19 cellular contexts compared by ENCODE assay signal in genomic region chr15:96270581-96271172, GRCh38. TPM values are rescaled to one million over a fixed set of nuclear protein-coding genes. Genes with fewer than 3 reads are reported as not detected.
DNase-seq lines count a peak whose midpoint lies in the region; ATAC-seq, FAIRE-seq and TF ChIP-seq lines count a peak whose summit lies in the region.
"Had no signal": no experiment of that assay in that cellular context is flagged by ENCODE, and none has a peak within 500 bp of the region (broad histone marks: within the 10 kb centered on the region; RNA-seq: fewer than 3 reads in every experiment).

No MANE protein-coding gene starts in this region.

- peaks cover 48% of the 10 kb centered on the region for H3K4me1 Mint-ChIP-seq in MCF 10A (ENCODE audit: insufficient read depth, unreplicated experiment)
- H3K4me1 Mint-ChIP-seq in activated T-cell treated with anti-CD3 and anti-CD28 coated beads, Interleukin-2, amount 50 U/mL, for 4 hours (ENCODE audit: low read depth): no peaks in the 10 kb centered on the region
- H3K4me1 Mint-ChIP-seq in nephron progenitor cell: peaks cover 49% of the 10 kb centered on the region
- H3K4me1 Mint-ChIP-seq: CD4-positive, alpha-beta memory T cell; stimulated activated naive CD8-positive, alpha-beta T cell treated with anti-CD3 and anti-CD28 coated beads, Interleukin-15, amount 100 ng/mL, for 72 hours had no signal

- H3K4me3 Mint-ChIP-seq in MCF 10A (ENCODE audit: unreplicated experiment) (no peak overlapping the region), nephron progenitor cell (no peak overlapping the region)
- no peak overlapping the region for H3K4me3 Mint-ChIP-seq in activated T-cell treated with anti-CD3 and anti-CD28 coated beads, Interleukin-2, amount 50 U/mL, for 4 hours
- H3K4me3 Mint-ChIP-seq: CD4-positive, alpha-beta memory T cell; stimulated activated naive CD8-positive, alpha-beta T cell treated with anti-CD3 and anti-CD28 coated beads, Interleukin-15, amount 100 ng/mL, for 72 hours had no signal

- H3K4me2 ChIP-seq in mammary epithelial cell (ENCODE audit: insufficient read depth, low read depth, low read length) (peak overlapping the region; percentile 26), keratinocyte (ENCODE audit: control insufficient read depth, extremely low read depth, insufficient read depth, low read depth, low read length) (no peak overlapping the region)

- dilution Hi-C loops in mammary epithelial cell (cut with HindIII; ENCODE audit: low sequenced_read_pairs) (no loop called here), keratinocyte (cut with MboI; ENCODE audit: extremely low pct_ligation_motif_present, low sequenced_read_pairs) (no loop called here)

- H3K9me3 Mint-ChIP-seq in MCF 10A (ENCODE audit: unreplicated experiment) (no peaks in the 10 kb centered on the region), nephron progenitor cell (peaks cover 7% of the 10 kb centered on the region)
- peaks cover 4% of the 10 kb centered on the region for H3K9me3 Mint-ChIP-seq in activated T-cell treated with anti-CD3 and anti-CD28 coated beads, Interleukin-2, amount 50 U/mL, for 4 hours
- H3K9me3 Mint-ChIP-seq: stimulated activated naive CD8-positive, alpha-beta T cell treated with anti-CD3 and anti-CD28 coated beads, Interleukin-15, amount 100 ng/mL, for 72 hours had no signal

- peak; percentile 88 for DNase-seq in MCF 10A (ENCODE audit: unreplicated experiment)
- no peak for DNase-seq in breast epithelium (ENCODE audit: low spot score in 2 of 2)
- DNase-seq in mammary epithelial cell: peak; percentile 78
- DNase-seq in keratinocyte (ENCODE audit: low read depth, low spot score): peak; percentile 75
- DNase-seq in activated T-cell treated with anti-CD3 and anti-CD28 coated beads, Interleukin-2, amount 50 U/mL, for 4 hours: no peak
- no peak for DNase-seq in Peyer's patch
- no peak for DNase-seq in effector CD4-positive, alpha-beta T cell
- no peak for DNase-seq in nephron progenitor cell
- DNase-seq: activated CD4-positive, alpha-beta T cell treated with anti-CD3 and anti-CD28 coated beads for 1 hour; activated naive CD4-positive, alpha-beta T cell; caudate nucleus; CD4-positive, alpha-beta memory T cell; heart left ventricle; NCI-H1694; NCI-H526 treated with DMSO at 0.1 percent for 48 hours; stimulated activated naive CD8-positive, alpha-beta T cell treated with anti-CD3 and anti-CD28 coated beads, Interleukin-15, amount 100 ng/mL, for 72 hours had no signal

- H2AFZ ChIP-seq in mammary epithelial cell (ENCODE audit: low read depth, low read length) (no peak overlapping the region), keratinocyte (ENCODE audit: control insufficient read depth, low read length) (no peak overlapping the region)

- peak; percentile 63 for FAIRE-seq in keratinocyte (lab: Jason Lieb, UNC)

- POLR2A ChIA-PET in MCF 10A (lab: Yijun Ruan, JAX): interaction anchor here (0.6 to 2.3 kb wide), 8 partner anchors 9 to 673 kb away, joined by 3 to 16 read pairs (median 3); no protein-coding TSS in a partner anchor

- H3K27me3 ChIP-seq in breast epithelium (no peaks in the 10 kb centered on the region), mammary epithelial cell (ENCODE audit: insufficient read depth, low read length) (no peaks in the 10 kb centered on the region), keratinocyte (ENCODE audit: control insufficient read depth, extremely low read depth, insufficient read depth, low read length) (no peaks in the 10 kb centered on the region), Peyer's patch (no peaks in the 10 kb centered on the region)
- H3K27me3 ChIP-seq: heart left ventricle had no signal

- CTCF ChIA-PET in MCF 10A (lab: Yijun Ruan, JAX): interaction anchor here (0.6 to 4.0 kb wide), 3 partner anchors 57 to 1279 kb away, joined by 3 to 16 read pairs (median 5); no protein-coding TSS in a partner anchor
- CTCF ChIA-PET in mammary epithelial cell (lab: Charles Lee; ENCODE audit: low non-redundant PET): interaction anchor here (0.8 kb wide), 1 partner anchor 20 kb away, joined by 6 read pairs; no protein-coding TSS in a partner anchor

- intact Hi-C loops in MCF 10A (cut with micrococcal nuclease): loop anchor here (1.0 to 10.0 kb wide), 3 partner anchors 39 to 156 kb away; no protein-coding TSS in a partner anchor
- intact Hi-C loops in breast epithelium (cut with DNase I; ENCODE audit: low total_unique reads): no loop called here
- intact Hi-C loops in mammary epithelial cell (cut with micrococcal nuclease): no loop called here

- no peaks in the 10 kb centered on the region for H3K9me1 ChIP-seq in keratinocyte (ENCODE audit: control insufficient read depth, extremely low read depth, insufficient read depth, low read length)

- 64% methylated on average over 6 of the region's 6 CpGs for WGBS in mammary epithelial cell (ENCODE audit: low coverage, missing lambda C conversion rate)

- H3K4me1 ChIP-seq in breast epithelium (no peaks in the 10 kb centered on the region), mammary epithelial cell (ENCODE audit: insufficient read depth, low read length) (peaks cover 62% of the 10 kb centered on the region), keratinocyte (ENCODE audit: control insufficient read depth, extremely low read depth, insufficient read depth, low read length) (peaks cover 56% of the 10 kb centered on the region), Peyer's patch (no peaks in the 10 kb centered on the region)
- H3K4me1 ChIP-seq: heart left ventricle had no signal

- ATAC-seq in activated T-cell treated with anti-CD3 and anti-CD28 coated beads, Interleukin-2, amount 50 U/mL, for 4 hours: no peak
- ATAC-seq: heart left ventricle; Panc1; stimulated activated naive CD8-positive, alpha-beta T cell treated with anti-CD3 and anti-CD28 coated beads, Interleukin-15, amount 100 ng/mL, for 72 hours had no signal

- H3K36me3 Mint-ChIP-seq in MCF 10A (ENCODE audit: insufficient read depth, unreplicated experiment): no peaks in the 10 kb centered on the region
- no peaks in the 10 kb centered on the region for H3K36me3 Mint-ChIP-seq in activated T-cell treated with anti-CD3 and anti-CD28 coated beads, Interleukin-2, amount 50 U/mL, for 4 hours (ENCODE audit: insufficient read depth)
- peaks cover 96% of the 10 kb centered on the region for H3K36me3 Mint-ChIP-seq in nephron progenitor cell (ENCODE audit: low read depth)
- H3K36me3 Mint-ChIP-seq: CD4-positive, alpha-beta memory T cell had no signal

- H3K27ac Mint-ChIP-seq in MCF 10A (ENCODE audit: low read depth, unreplicated experiment): peak overlapping the region; percentile 80
- no peak overlapping the region for H3K27ac Mint-ChIP-seq in nephron progenitor cell
- H3K27ac Mint-ChIP-seq: CD4-positive, alpha-beta memory T cell; stimulated activated naive CD8-positive, alpha-beta T cell treated with anti-CD3 and anti-CD28 coated beads, Interleukin-15, amount 100 ng/mL, for 72 hours had no signal

- in situ Hi-C loops in mammary epithelial cell (cut with MboI; ENCODE audit: low sequenced_read_pairs in 2 of 2): loop anchor here in 1 of 2 donors (10.0 kb wide), 1 partner anchor 54 kb away; no protein-coding TSS in a partner anchor

- H4K20me1 ChIP-seq in mammary epithelial cell (ENCODE audit: insufficient read depth, low read length): no peaks in the 10 kb centered on the region
- no peaks in the 10 kb centered on the region for H4K20me1 ChIP-seq in keratinocyte (ENCODE audit: control insufficient read depth, extremely low read depth, insufficient read depth, low read length)

- no peaks in the 10 kb centered on the region for H3K9me3 ChIP-seq in breast epithelium
- H3K9me3 ChIP-seq in mammary epithelial cell (replicated peaks; ENCODE audit: insufficient read depth, low read length): no peaks in the 10 kb centered on the region
- no peaks in the 10 kb centered on the region for H3K9me3 ChIP-seq in keratinocyte (ENCODE audit: control insufficient read depth, low read depth, low read length)
- no peaks in the 10 kb centered on the region for H3K9me3 ChIP-seq in Peyer's patch
- H3K9me3 ChIP-seq: heart left ventricle had no signal

- no peak for TF ChIP-seq POLR2A in breast epithelium (IDR thresholded peaks at IDR 0.05)
- no peak for TF ChIP-seq POLR2A in Peyer's patch (IDR thresholded peaks at IDR 0.05)

- no peak overlapping the region for H3K27ac ChIP-seq in breast epithelium
- peak overlapping the region; percentile 18 for H3K27ac ChIP-seq in mammary epithelial cell (ENCODE audit: insufficient read depth, low read depth, low read length)
- H3K27ac ChIP-seq in keratinocyte (ENCODE audit: control insufficient read depth, insufficient read depth, low read length): peak overlapping the region; percentile 45
- H3K27ac ChIP-seq in Peyer's patch: no peak overlapping the region
- H3K27ac ChIP-seq: 22Rv1, heart left ventricle had no signal

- H3K4me3 ChIP-seq in breast epithelium: no peak overlapping the region
- no peak overlapping the region for H3K4me3 ChIP-seq in mammary epithelial cell (replicated peaks in 1 of 3; ENCODE audit: insufficient read depth in 1 of 3, low read depth in 2 of 3, low read length in 3 of 3)
- no peak overlapping the region for H3K4me3 ChIP-seq in keratinocyte (ENCODE audit: control insufficient read depth in 2 of 3, extremely low read depth in 1 of 3, insufficient read depth in 2 of 3, low read depth in 1 of 3, low read length in 3 of 3)
- H3K4me3 ChIP-seq in Peyer's patch: no peak overlapping the region
- H3K4me3 ChIP-seq: heart left ventricle had no signal

- no peaks in the 10 kb centered on the region for H3K79me2 ChIP-seq in mammary epithelial cell (ENCODE audit: insufficient read depth, low read length)
- H3K79me2 ChIP-seq in keratinocyte (ENCODE audit: control insufficient read depth, insufficient read depth, low read length): no peaks in the 10 kb centered on the region

- no peak for TF ChIP-seq CTCF in MCF 10A (IDR thresholded peaks at IDR 0.05; ENCODE audit: unreplicated experiment)
- no peak for TF ChIP-seq CTCF in breast epithelium (IDR thresholded peaks at IDR 0.05)
- TF ChIP-seq CTCF in mammary epithelial cell (conservative IDR thresholded peaks at IDR 0.05 in 1 of 2, IDR thresholded peaks at IDR 0.05 in 1 of 2; ENCODE audit: extremely low read depth in 1 of 2, insufficient read depth in 1 of 2, low read depth in 1 of 2, low read length in 2 of 2): no peak
- TF ChIP-seq CTCF in keratinocyte (optimal IDR thresholded peaks at IDR 0.05 in 1 of 3, IDR thresholded peaks at IDR 0.05 in 1 of 3, conservative IDR thresholded peaks at IDR 0.05 in 1 of 3; ENCODE audit: extremely low read depth in 1 of 3, insufficient read depth in 2 of 3, low read length in 3 of 3): no peak
- no peak for TF ChIP-seq CTCF in Peyer's patch (IDR thresholded peaks at IDR 0.05)
- TF ChIP-seq CTCF in nephron progenitor cell (IDR thresholded peaks at IDR 0.05): no peak

- H3K9ac ChIP-seq in mammary epithelial cell (ENCODE audit: insufficient read depth, low read length) (no peak overlapping the region), keratinocyte (ENCODE audit: control insufficient read depth, extremely low read depth, insufficient read depth, low read length) (no peak overlapping the region)

- BruUV-seq in MCF 10A (replicated peaks; lab: Mats Ljungman, UMichigan) (no TSS peak), mammary epithelial cell (replicated peaks; lab: Mats Ljungman, UMichigan) (no TSS peak)

- H3K27me3 Mint-ChIP-seq in MCF 10A (ENCODE audit: insufficient read depth, unreplicated experiment) (no peaks in the 10 kb centered on the region), nephron progenitor cell (ENCODE audit: low read depth, poor library complexity) (peaks cover 3% of the 10 kb centered on the region)
- H3K27me3 Mint-ChIP-seq in activated T-cell treated with anti-CD3 and anti-CD28 coated beads, Interleukin-2, amount 50 U/mL, for 4 hours (ENCODE audit: low read depth): peaks cover 4% of the 10 kb centered on the region
- H3K27me3 Mint-ChIP-seq: stimulated activated naive CD8-positive, alpha-beta T cell treated with anti-CD3 and anti-CD28 coated beads, Interleukin-15, amount 100 ng/mL, for 72 hours had no signal

- H3K36me3 ChIP-seq in breast epithelium: no peaks in the 10 kb centered on the region
- no peaks in the 10 kb centered on the region for H3K36me3 ChIP-seq in mammary epithelial cell (ENCODE audit: insufficient read depth, low read length)
- no peaks in the 10 kb centered on the region for H3K36me3 ChIP-seq in keratinocyte (ENCODE audit: control insufficient read depth in 2 of 2, extremely low read depth in 1 of 2, insufficient read depth in 2 of 2, low read length in 2 of 2)
- no peaks in the 10 kb centered on the region for H3K36me3 ChIP-seq in Peyer's patch

RNA-seq across cellular contexts. Expression of gene NR2F2, which starts 59.8 kb away (rescaled TPM):
- total RNA-seq in MCF 10A (2022): 9.6 and 10.9 TPM in 2 replicates
- 10 to 100 TPM; 13.2 to 22.9 (median 13.6) TPM for total RNA-seq in breast epithelium
- total RNA-seq in mammary epithelial cell: 10 to 100 TPM in 1 of 2 donors, 1 to 10 TPM in 1; 3.2 to 34.1 TPM
- 17.8 TPM for polyA plus RNA-seq in mammary epithelial cell
- polyA minus RNA-seq in mammary epithelial cell: 31.9 TPM
- 19.5 to 27.2 TPM (median 20.1 TPM) in 3 replicates for polyA plus RNA-seq in keratinocyte
- 9.7 TPM for polyA plus RNA-seq in keratinocyte (2011; ENCODE audit: low read depth)
- polyA plus RNA-seq in keratinocyte (2011; cell fraction: cytosol; rRNA removed): 26.1 and 26.9 TPM in 2 replicates
- 40.5 and 46.0 TPM in 2 replicates for polyA plus RNA-seq in keratinocyte (2011; cell fraction: nucleus; rRNA removed)
- 17.2 and 43.5 TPM in 2 replicates for polyA plus RNA-seq in keratinocyte (2012; ENCODE audit: low replicate concordance)
- 12.0 to 19.7 TPM (median 19.2 TPM) in 3 replicates for polyA minus RNA-seq in keratinocyte
- 38.4 TPM for polyA minus RNA-seq in keratinocyte (2011; cell fraction: cytosol; rRNA and poly(A)+ RNA removed)
- 24.0 and 24.7 TPM in 2 replicates for polyA minus RNA-seq in keratinocyte (2011; cell fraction: nucleus; rRNA and poly(A)+ RNA removed)
- total RNA-seq in activated T-cell treated with anti-CD3 and anti-CD28 coated beads, Interleukin-2, amount 50 U/mL, for 4 hours: under 1 TPM; 0.13 to 0.24 (median 0.15) TPM
- 10 to 100 TPM in 3 of 4 donors, 1 to 10 TPM in 1; 7.9 to 20.9 (median 15.3) TPM for total RNA-seq in Peyer's patch
- total RNA-seq: CD4-positive, alpha-beta memory T cell; T-helper 1 cell treated with Interleukin-12 subunit alpha and Interleukin-12 subunit beta and Interleukin-4 antibody, amounts not matched to agents 30 ng/mL and 1 ng/mL, for 36 hours had no signal
- polyA plus RNA-seq: CD4-positive, alpha-beta memory T cell had no signal

Comparison
In these comparisons a context has a peak if more than half of its experiments do, and no peak if none do; other contexts are left out.
1. DNase-seq: peak in MCF 10A (single experiment), mammary epithelial cell (single experiment) and keratinocyte (single experiment); none in breast epithelium (0 of 2), activated T-cell treated with anti-CD3 and anti-CD28 coated beads, Interleukin-2, amount 50 U/mL, for 4 hours (single experiment), Peyer's patch (0 of 3), effector CD4-positive, alpha-beta T cell (single experiment) and nephron progenitor cell (single experiment).
2. H3K27ac ChIP-seq: peak in mammary epithelial cell (single experiment) and keratinocyte (single experiment); none in breast epithelium (0 of 2) and Peyer's patch (0 of 4).